ENCODE assay signal across 1 cellular context in genomic region chr17:74759243-74759801, GRCh38.
TF ChIP-seq lines count a peak whose summit lies in the region.

No MANE protein-coding gene starts in this region.

TF ChIP-seq in HepG2, 621 proteins besides CTCF, POLR2A, EP300 and RAD21 (continued from another document and continues in another):
- TF ChIP-seq, protein P1, sequence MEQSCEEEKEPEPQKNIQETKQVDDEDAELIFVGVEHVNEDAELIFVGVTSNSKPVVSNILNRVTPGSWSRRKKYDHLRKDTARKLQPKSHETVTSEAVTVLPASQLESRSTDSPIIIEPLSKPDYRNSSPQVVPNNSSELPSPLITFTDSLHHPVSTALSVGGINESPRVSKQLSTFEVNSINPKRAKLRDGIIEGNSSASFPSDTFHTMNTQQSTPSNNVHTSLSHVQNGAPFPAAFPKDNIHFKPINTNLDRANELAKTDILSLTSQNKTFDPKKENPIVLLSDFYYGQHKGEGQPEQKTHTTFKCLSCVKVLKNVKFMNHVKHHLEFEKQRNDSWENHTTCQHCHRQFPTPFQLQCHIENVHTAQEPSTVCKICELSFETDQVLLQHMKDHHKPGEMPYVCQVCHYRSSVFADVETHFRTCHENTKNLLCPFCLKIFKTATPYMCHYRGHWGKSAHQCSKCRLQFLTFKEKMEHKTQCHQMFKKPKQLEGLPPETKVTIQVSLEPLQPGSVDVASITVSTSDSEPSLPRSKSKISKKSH (CRISPR knock-in tag; IDR thresholded peaks at IDR 0.05; ENCODE audit: borderline replicate concordance) = 0 out of 2 replicates have a peak, but pooled peaks have one; percentile 14
- TF ChIP-seq HNF4G (IDR thresholded peaks at IDR 0.05; ENCODE audit: borderline replicate concordance, low read depth, low read length) (no peak), HNF4G (CRISPR knock-in tag; IDR thresholded peaks at IDR 0.05; ENCODE audit: borderline replicate concordance, low read depth) (no peak), ZC3H13 (CRISPR knock-in tag; IDR thresholded peaks at IDR 0.05) (no peak), E2F1 (CRISPR knock-in tag; IDR thresholded peaks at IDR 0.05) (no peak), CBFB (CRISPR knock-in tag; IDR thresholded peaks at IDR 0.05) (no peak), ETV5 (CRISPR knock-in tag; IDR thresholded peaks at IDR 0.05; ENCODE audit: borderline replicate concordance) (no peak), HOXA5 (CRISPR knock-in tag; IDR thresholded peaks at IDR 0.05) (no peak), HIC2 (CRISPR knock-in tag; IDR thresholded peaks at IDR 0.05; ENCODE audit: low read depth) (0 out of 2 replicates have a peak, but pooled peaks have one; percentile 39), NFE2L1 (CRISPR knock-in tag; IDR thresholded peaks at IDR 0.05; ENCODE audit: borderline replicate concordance) (no peak; the same call in 1 of the 2 replicates), NCOA1 (CRISPR knock-in tag; IDR thresholded peaks at IDR 0.05) (no peak), ZNF749 (CRISPR knock-in tag; IDR thresholded peaks at IDR 0.05; ENCODE audit: borderline replicate concordance) (no peak), NR2F1 (CRISPR knock-in tag; IDR thresholded peaks at IDR 0.05) (no peak), HNRNPLL (IDR thresholded peaks at IDR 0.05; ENCODE audit: low read depth, low read length, poor library complexity, severe bottlenecking) (peak; percentile 2), ZNF441 (CRISPR knock-in tag; IDR thresholded peaks at IDR 0.05; ENCODE audit: borderline replicate concordance) (no peak), WIZ (CRISPR knock-in tag; IDR thresholded peaks at IDR 0.05) (no peak), ZNF616 (CRISPR knock-in tag; IDR thresholded peaks at IDR 0.05; ENCODE audit: low read depth) (no peak), CSRNP1 (CRISPR knock-in tag; IDR thresholded peaks at IDR 0.05) (no peak), TSC22D2 (CRISPR knock-in tag; IDR thresholded peaks at IDR 0.05; ENCODE audit: borderline replicate concordance) (no peak), KLF16 (CRISPR knock-in tag; IDR thresholded peaks at IDR 0.05) (no peak), ZNF451 (CRISPR knock-in tag; IDR thresholded peaks at IDR 0.05) (no peak), MZF1 (CRISPR knock-in tag; IDR thresholded peaks at IDR 0.05; ENCODE audit: borderline replicate concordance) (no peak), ZNF792 (CRISPR knock-in tag; IDR thresholded peaks at IDR 0.05) (no peak), FOSL2 (CRISPR knock-in tag; IDR thresholded peaks at IDR 0.05) (no peak), ZNF235 (CRISPR knock-in tag; IDR thresholded peaks at IDR 0.05; ENCODE audit: borderline replicate concordance) (0 out of 2 replicates have a peak, but pooled peaks have one; percentile 68), HNRNPL (IDR thresholded peaks at IDR 0.05; ENCODE audit: low read depth, low read length) (peak; percentile 83), KDM3A (CRISPR knock-in tag; IDR thresholded peaks at IDR 0.05; ENCODE audit: low read depth) (no peak), KDM5B (CRISPR knock-in tag; IDR thresholded peaks at IDR 0.05; ENCODE audit: borderline replicate concordance) (0 out of 2 replicates have a peak, but pooled peaks have one; percentile 49), TAF1 (CRISPR knock-in tag; IDR thresholded peaks at IDR 0.05) (no peak), ATF4 (CRISPR knock-in tag; IDR thresholded peaks at IDR 0.05) (no peak), FOXK1 (CRISPR knock-in tag; IDR thresholded peaks at IDR 0.05; ENCODE audit: borderline replicate concordance, low read depth) (no peak), MTA1 (CRISPR knock-in tag; IDR thresholded peaks at IDR 0.05; ENCODE audit: borderline replicate concordance) (no peak), MED8 (CRISPR knock-in tag; IDR thresholded peaks at IDR 0.05; ENCODE audit: insufficient replicate concordance) (peak; percentile 37), ZNF569 (CRISPR knock-in tag; IDR thresholded peaks at IDR 0.05; ENCODE audit: borderline replicate concordance) (no peak), SALL1 (CRISPR knock-in tag; IDR thresholded peaks at IDR 0.05) (peak; percentile 12; the same call in 1 of the 2 replicates), CBX1 (IDR thresholded peaks at IDR 0.05; ENCODE audit: low read depth) (no peak), CENPX (CRISPR knock-in tag; IDR thresholded peaks at IDR 0.05) (no peak), ERF (CRISPR knock-in tag; IDR thresholded peaks at IDR 0.05) (no peak), ZNF20 (CRISPR knock-in tag; IDR thresholded peaks at IDR 0.05) (no peak), PCBP1 (IDR thresholded peaks at IDR 0.05; ENCODE audit: borderline replicate concordance, low read depth, low read length) (no peak)
- TF ChIP-seq, protein P2, sequence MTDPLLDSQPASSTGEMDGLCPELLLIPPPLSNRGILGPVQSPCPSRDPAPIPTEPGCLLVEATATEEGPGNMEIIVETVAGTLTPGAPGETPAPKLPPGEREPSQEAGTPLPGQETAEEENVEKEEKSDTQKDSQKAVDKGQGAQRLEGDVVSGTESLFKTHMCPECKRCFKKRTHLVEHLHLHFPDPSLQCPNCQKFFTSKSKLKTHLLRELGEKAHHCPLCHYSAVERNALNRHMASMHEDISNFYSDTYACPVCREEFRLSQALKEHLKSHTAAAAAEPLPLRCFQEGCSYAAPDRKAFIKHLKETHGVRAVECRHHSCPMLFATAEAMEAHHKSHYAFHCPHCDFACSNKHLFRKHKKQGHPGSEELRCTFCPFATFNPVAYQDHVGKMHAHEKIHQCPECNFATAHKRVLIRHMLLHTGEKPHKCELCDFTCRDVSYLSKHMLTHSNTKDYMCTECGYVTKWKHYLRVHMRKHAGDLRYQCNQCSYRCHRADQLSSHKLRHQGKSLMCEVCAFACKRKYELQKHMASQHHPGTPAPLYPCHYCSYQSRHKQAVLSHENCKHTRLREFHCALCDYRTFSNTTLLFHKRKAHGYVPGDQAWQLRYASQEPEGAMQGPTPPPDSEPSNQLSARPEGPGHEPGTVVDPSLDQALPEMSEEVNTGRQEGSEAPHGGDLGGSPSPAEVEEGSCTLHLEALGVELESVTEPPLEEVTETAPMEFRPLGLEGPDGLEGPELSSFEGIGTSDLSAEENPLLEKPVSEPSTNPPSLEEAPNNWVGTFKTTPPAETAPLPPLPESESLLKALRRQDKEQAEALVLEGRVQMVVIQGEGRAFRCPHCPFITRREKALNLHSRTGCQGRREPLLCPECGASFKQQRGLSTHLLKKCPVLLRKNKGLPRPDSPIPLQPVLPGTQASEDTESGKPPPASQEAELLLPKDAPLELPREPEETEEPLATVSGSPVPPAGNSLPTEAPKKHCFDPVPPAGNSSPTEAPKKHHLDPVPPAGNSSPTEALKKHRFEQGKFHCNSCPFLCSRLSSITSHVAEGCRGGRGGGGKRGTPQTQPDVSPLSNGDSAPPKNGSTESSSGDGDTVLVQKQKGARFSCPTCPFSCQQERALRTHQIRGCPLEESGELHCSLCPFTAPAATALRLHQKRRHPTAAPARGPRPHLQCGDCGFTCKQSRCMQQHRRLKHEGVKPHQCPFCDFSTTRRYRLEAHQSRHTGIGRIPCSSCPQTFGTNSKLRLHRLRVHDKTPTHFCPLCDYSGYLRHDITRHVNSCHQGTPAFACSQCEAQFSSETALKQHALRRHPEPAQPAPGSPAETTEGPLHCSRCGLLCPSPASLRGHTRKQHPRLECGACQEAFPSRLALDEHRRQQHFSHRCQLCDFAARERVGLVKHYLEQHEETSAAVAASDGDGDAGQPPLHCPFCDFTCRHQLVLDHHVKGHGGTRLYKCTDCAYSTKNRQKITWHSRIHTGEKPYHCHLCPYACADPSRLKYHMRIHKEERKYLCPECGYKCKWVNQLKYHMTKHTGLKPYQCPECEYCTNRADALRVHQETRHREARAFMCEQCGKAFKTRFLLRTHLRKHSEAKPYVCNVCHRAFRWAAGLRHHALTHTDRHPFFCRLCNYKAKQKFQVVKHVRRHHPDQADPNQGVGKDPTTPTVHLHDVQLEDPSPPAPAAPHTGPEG (CRISPR knock-in tag; IDR thresholded peaks at IDR 0.05) = no peak
- TF ChIP-seq, protein P3, sequence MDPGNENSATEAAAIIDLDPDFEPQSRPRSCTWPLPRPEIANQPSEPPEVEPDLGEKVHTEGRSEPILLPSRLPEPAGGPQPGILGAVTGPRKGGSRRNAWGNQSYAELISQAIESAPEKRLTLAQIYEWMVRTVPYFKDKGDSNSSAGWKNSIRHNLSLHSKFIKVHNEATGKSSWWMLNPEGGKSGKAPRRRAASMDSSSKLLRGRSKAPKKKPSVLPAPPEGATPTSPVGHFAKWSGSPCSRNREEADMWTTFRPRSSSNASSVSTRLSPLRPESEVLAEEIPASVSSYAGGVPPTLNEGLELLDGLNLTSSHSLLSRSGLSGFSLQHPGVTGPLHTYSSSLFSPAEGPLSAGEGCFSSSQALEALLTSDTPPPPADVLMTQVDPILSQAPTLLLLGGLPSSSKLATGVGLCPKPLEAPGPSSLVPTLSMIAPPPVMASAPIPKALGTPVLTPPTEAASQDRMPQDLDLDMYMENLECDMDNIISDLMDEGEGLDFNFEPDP (CRISPR knock-in tag; conservative IDR thresholded peaks at IDR 0.05) = 0 out of 2 replicates have a peak, but pooled peaks have one; percentile 51
- TF ChIP-seq, protein P4, sequence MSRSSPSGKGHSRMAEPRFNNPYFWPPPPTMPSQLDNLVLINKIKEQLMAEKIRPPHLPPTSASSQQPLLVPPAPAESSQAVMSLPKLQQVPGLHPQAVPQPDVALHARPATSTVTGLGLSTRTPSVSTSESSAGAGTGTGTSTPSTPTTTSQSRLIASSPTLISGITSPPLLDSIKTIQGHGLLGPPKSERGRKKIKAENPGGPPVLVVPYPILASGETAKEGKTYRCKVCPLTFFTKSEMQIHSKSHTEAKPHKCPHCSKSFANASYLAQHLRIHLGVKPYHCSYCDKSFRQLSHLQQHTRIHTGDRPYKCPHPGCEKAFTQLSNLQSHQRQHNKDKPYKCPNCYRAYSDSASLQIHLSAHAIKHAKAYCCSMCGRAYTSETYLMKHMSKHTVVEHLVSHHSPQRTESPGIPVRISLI (CRISPR knock-in tag; IDR thresholded peaks at IDR 0.05; ENCODE audit: borderline replicate concordance) = no peak
